Comparison of ENCODE assay signal across 11 cellular contexts in genomic region chr15:89408512-89409183, GRCh38.
DNase-seq lines count a peak whose midpoint lies in the region; ATAC-seq lines count a peak whose summit lies in the region.
"Had no signal": no experiment of that assay in that cellular context is flagged by ENCODE, and none has a peak within 500 bp of the region (broad histone marks: within the 10 kb centered on the region; RNA-seq: fewer than 3 reads in every experiment).

No MANE protein-coding gene starts in this region.

- peak overlapping the region; percentile 36 for H3K4me3 ChIP-seq in HUES6 (ENCODE audit: low read depth, low read length)

- H3K9me3 ChIP-seq in HUES6 (ENCODE audit: control insufficient read depth, insufficient read depth, low read depth, low read length): no peaks in the 10 kb centered on the region
- H3K9me3 ChIP-seq: neutrophil had no signal

- H3K27me3 ChIP-seq in HUES6 (ENCODE audit: control insufficient read depth, insufficient read depth, low read length): peaks cover 100% of the 10 kb centered on the region

- H3K27me3 Mint-ChIP-seq in activated naive CD8-positive, alpha-beta T cell treated with anti-CD3 and anti-CD28 coated beads, Interleukin-2, amount 50 U/mL, for 24 hours: peaks cover 96% of the 10 kb centered on the region

- H3K36me3 Mint-ChIP-seq in activated naive CD8-positive, alpha-beta T cell treated with anti-CD3 and anti-CD28 coated beads, Interleukin-2, amount 50 U/mL, for 24 hours (ENCODE audit: low read depth): no peaks in the 10 kb centered on the region
- H3K36me3 Mint-ChIP-seq in stimulated activated effector memory CD8-positive, alpha-beta T cell treated with anti-CD3 and anti-CD28 coated beads, Interleukin-12 subunit alpha, Interleukin-12 subunit beta, amount 100 ng/mL, for 72 hours: no peaks in the 10 kb centered on the region

- no peak for DNase-seq in activated naive CD8-positive, alpha-beta T cell treated with anti-CD3 and anti-CD28 coated beads, Interleukin-2, amount 50 U/mL, for 24 hours
- DNase-seq in kidney tubule cell (ENCODE audit: low spot score): peak; percentile 19
- no peak for DNase-seq in stimulated activated effector memory CD8-positive, alpha-beta T cell treated with anti-CD3 and anti-CD28 coated beads, Interleukin-12 subunit alpha, Interleukin-12 subunit beta, amount 100 ng/mL, for 72 hours (ENCODE audit: low spot score in 2 of 2)
- DNase-seq in DMS 273 treated with DMSO at 0.1 percent for 48 hours (lab: John Stamatoyannopoulos, UW): no peak
- DNase-seq in NCI-H2196 (lab: John Stamatoyannopoulos, UW; ENCODE audit: unreplicated experiment): no peak
- DNase-seq: effector CD4-positive, alpha-beta T cell; NK-92 treated with Interleukin-12 subunit alpha and Interleukin-12 subunit beta, amount 100 ng/mL, for 24 hours had no signal

- peak overlapping the region; percentile 72 for H3K4me3 Mint-ChIP-seq in activated naive CD8-positive, alpha-beta T cell treated with anti-CD3 and anti-CD28 coated beads, Interleukin-2, amount 50 U/mL, for 24 hours
- peak overlapping the region; percentile 63 for H3K4me3 Mint-ChIP-seq in stimulated activated effector memory CD8-positive, alpha-beta T cell treated with anti-CD3 and anti-CD28 coated beads, Interleukin-12 subunit alpha, Interleukin-12 subunit beta, amount 100 ng/mL, for 72 hours

- no peak for ATAC-seq in activated naive CD8-positive, alpha-beta T cell treated with anti-CD3 and anti-CD28 coated beads, Interleukin-2, amount 50 U/mL, for 24 hours
- ATAC-seq in stimulated activated effector memory CD8-positive, alpha-beta T cell treated with anti-CD3 and anti-CD28 coated beads, Interleukin-12 subunit alpha, Interleukin-12 subunit beta, amount 100 ng/mL, for 72 hours: no peak
- no peak for ATAC-seq in HG02759 (IDR thresholded peaks at IDR 0.05; ENCODE audit: unreplicated experiment)

- H3K27ac ChIP-seq in HUES6 (ENCODE audit: low read depth, low read length): no peak overlapping the region
- H3K27ac ChIP-seq: neutrophil, VCaP had no signal

- no peak overlapping the region for H3K27ac Mint-ChIP-seq in activated naive CD8-positive, alpha-beta T cell treated with anti-CD3 and anti-CD28 coated beads, Interleukin-2, amount 50 U/mL, for 24 hours
- H3K27ac Mint-ChIP-seq in stimulated activated effector memory CD8-positive, alpha-beta T cell treated with anti-CD3 and anti-CD28 coated beads, Interleukin-12 subunit alpha, Interleukin-12 subunit beta, amount 100 ng/mL, for 72 hours: no peak overlapping the region

- H3K9me3 Mint-ChIP-seq in activated naive CD8-positive, alpha-beta T cell treated with anti-CD3 and anti-CD28 coated beads, Interleukin-2, amount 50 U/mL, for 24 hours: no peaks in the 10 kb centered on the region
- H3K9me3 Mint-ChIP-seq in stimulated activated effector memory CD8-positive, alpha-beta T cell treated with anti-CD3 and anti-CD28 coated beads, Interleukin-12 subunit alpha, Interleukin-12 subunit beta, amount 100 ng/mL, for 72 hours: no peaks in the 10 kb centered on the region

- H3K4me1 ChIP-seq in HUES6 (ENCODE audit: control insufficient read depth, insufficient read depth, low read length): peaks cover 39% of the 10 kb centered on the region

- no peaks in the 10 kb centered on the region for H3K36me3 ChIP-seq in HUES6 (ENCODE audit: control insufficient read depth, insufficient read depth, low read length)
- H3K36me3 ChIP-seq: neutrophil had no signal

- no peak overlapping the region for H3K9ac ChIP-seq in HUES6 (ENCODE audit: low read length)

- peaks cover 40% of the 10 kb centered on the region for H3K4me1 Mint-ChIP-seq in activated naive CD8-positive, alpha-beta T cell treated with anti-CD3 and anti-CD28 coated beads, Interleukin-2, amount 50 U/mL, for 24 hours
- H3K4me1 Mint-ChIP-seq in stimulated activated effector memory CD8-positive, alpha-beta T cell treated with anti-CD3 and anti-CD28 coated beads, Interleukin-12 subunit alpha, Interleukin-12 subunit beta, amount 100 ng/mL, for 72 hours: peaks cover 51% of the 10 kb centered on the region
